ENCODE assay signal across 13 cellular contexts in the genomic region with DNA sequence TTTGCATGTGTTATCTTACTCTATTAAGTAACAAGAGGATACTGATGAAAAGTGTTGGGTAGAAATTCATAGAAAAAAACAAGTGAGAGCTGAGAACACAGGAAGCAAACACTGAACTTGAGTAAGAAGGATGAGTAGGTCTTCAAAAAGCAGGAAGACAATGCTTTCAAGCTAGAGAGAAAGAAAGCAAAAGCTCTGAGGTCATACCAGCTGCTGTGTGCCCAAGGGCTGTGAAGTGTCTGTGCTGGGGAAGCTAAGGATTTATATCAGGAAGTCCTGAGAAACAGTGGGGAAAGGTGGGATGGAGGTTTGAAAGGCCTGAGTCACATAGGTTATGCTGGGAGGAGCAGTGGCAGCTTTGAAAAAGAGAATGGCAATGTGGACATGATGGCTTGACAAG.
DNase-seq lines count a peak whose midpoint lies in the region; TF ChIP-seq lines count a peak whose summit lies in the region.
"Had no signal": no experiment of that assay in that cellular context is flagged by ENCODE, and none has a peak within 500 bp of the region (broad histone marks: within the 10 kb centered on the region; RNA-seq: fewer than 3 reads in every experiment).

No MANE protein-coding gene starts in this region.

- H4K5ac ChIP-seq in mesendoderm (ENCODE audit: low read length), result no peak overlapping the region

- H4K8ac ChIP-seq in mesendoderm (ENCODE audit: low read depth, low read length), result no peak overlapping the region

- no peak overlapping the region for H3K4me2 ChIP-seq in mammary epithelial cell (ENCODE audit: insufficient read depth, low read depth, low read length)
- no peak overlapping the region for H3K4me2 ChIP-seq in mesendoderm (ENCODE audit: low read length)
- H3K4me2 ChIP-seq in MM.1S (ENCODE audit: low read depth, low read length), result no peak overlapping the region

- TF ChIP-seq POLR2A in spleen (IDR thresholded peaks at IDR 0.05), result no peak

- DNase-seq in NCI-H748 (lab: John Stamatoyannopoulos, UW; ENCODE audit: unreplicated experiment) (peak; percentile 31), NCI-H748 treated with DMSO at 0.1 percent for 48 hours (lab: John Stamatoyannopoulos, UW) (no peak), HFFc6 (peak; percentile 28), mammary epithelial cell (peak; percentile 12), mesendoderm (peak; percentile 83), DMS114 treated with DMSO at 0.1 percent for 48 hours (lab: John Stamatoyannopoulos, UW; ENCODE audit: unreplicated experiment) (no peak), spleen (no peak), MM.1S (no peak)
- DNase-seq: DMS79; NCI-H1048; NCI-H524; stimulated activated CD4-positive, alpha-beta T cell treated with anti-CD3 and anti-CD28 coated beads, Interleukin-2, amount 100 ng/mL, for 48 hours had no signal

- peak overlapping the region; percentile 75 for H3K27ac Mint-ChIP-seq in HFFc6

- H3K36me3 ChIP-seq in mammary epithelial cell (ENCODE audit: insufficient read depth, low read length) (no peaks in the 10 kb centered on the region), mesendoderm (ENCODE audit: control insufficient read depth, insufficient read depth, low read length) (no peaks in the 10 kb centered on the region), spleen (no peaks in the 10 kb centered on the region), MM.1S (replicated peaks; ENCODE audit: insufficient read depth, low read length) (no peaks in the 10 kb centered on the region)

- no peaks in the 10 kb centered on the region for H3K9me3 Mint-ChIP-seq in HFFc6

- H3K4me1 Mint-ChIP-seq in HFFc6 (ENCODE audit: low read depth), result peaks cover 32% of the 10 kb centered on the region

- intact Hi-C loops in mammary epithelial cell (cut with micrococcal nuclease) (no loop called here), spleen (cut with DNase I; ENCODE audit: low total_unique reads) (no loop called here)

- CTCF ChIA-PET in mammary epithelial cell (lab: Charles Lee; ENCODE audit: low non-redundant PET), result no interaction called here

- H3K27me3 ChIP-seq in mammary epithelial cell (ENCODE audit: insufficient read depth, low read length) (no peaks in the 10 kb centered on the region), mesendoderm (ENCODE audit: insufficient read depth, low read length, poor library complexity) (no peaks in the 10 kb centered on the region), spleen (replicated peaks in 1 of 7) (no peaks in the 10 kb centered on the region), MM.1S (replicated peaks; ENCODE audit: insufficient read depth, low read length) (no peaks in the 10 kb centered on the region)

- H3K79me2 ChIP-seq in mammary epithelial cell (ENCODE audit: insufficient read depth, low read length) (no peaks in the 10 kb centered on the region), mesendoderm (ENCODE audit: control insufficient read depth, insufficient read depth, low read length) (no peaks in the 10 kb centered on the region), MM.1S (ENCODE audit: low read length) (no peaks in the 10 kb centered on the region)

- H4K20me1 ChIP-seq in mammary epithelial cell (ENCODE audit: insufficient read depth, low read length) (no peaks in the 10 kb centered on the region), MM.1S (ENCODE audit: insufficient read depth, low read length) (no peaks in the 10 kb centered on the region)

- H3K36me3 Mint-ChIP-seq in HFFc6 (ENCODE audit: low read depth), result no peaks in the 10 kb centered on the region

- H3K56ac ChIP-seq in mesendoderm (ENCODE audit: low read length), result peak overlapping the region; percentile 3

- no peaks in the 10 kb centered on the region for H3K9me2 ChIP-seq in MM.1S (replicated peaks; ENCODE audit: insufficient read depth, low read length)

- H3K9me3 ChIP-seq in mammary epithelial cell (replicated peaks; ENCODE audit: insufficient read depth, low read length) (no peaks in the 10 kb centered on the region), spleen (no peaks in the 10 kb centered on the region), MM.1S (replicated peaks; ENCODE audit: insufficient read depth, low read length) (no peaks in the 10 kb centered on the region)

- no peaks in the 10 kb centered on the region for H3K4me1 ChIP-seq in mammary epithelial cell (ENCODE audit: insufficient read depth, low read length)
- no peaks in the 10 kb centered on the region for H3K4me1 ChIP-seq in mesendoderm (ENCODE audit: control insufficient read depth, low read depth, low read length)
- no peaks in the 10 kb centered on the region for H3K4me1 ChIP-seq in spleen
- H3K4me1 ChIP-seq in MM.1S (ENCODE audit: low read length), result no peaks in the 10 kb centered on the region

- no TSS peak for BruUV-seq in mammary epithelial cell (replicated peaks; lab: Mats Ljungman, UMichigan)

- H2AFZ ChIP-seq in mammary epithelial cell (ENCODE audit: low read depth, low read length) (peak overlapping the region; percentile 26), MM.1S (ENCODE audit: low read length) (no peak overlapping the region)

- no peak overlapping the region for H3K4me3 Mint-ChIP-seq in HFFc6

- H3K4ac ChIP-seq in mesendoderm (ENCODE audit: low read depth, low read length), result no peak overlapping the region

- no peaks in the 10 kb centered on the region for H3F3A ChIP-seq in MM.1S (ENCODE audit: insufficient read depth, low read length)

- no peak overlapping the region for H2BK15ac ChIP-seq in mesendoderm (replicated peaks; ENCODE audit: low read depth)

- H2AK5ac ChIP-seq in mesendoderm (ENCODE audit: low read length), result no peak overlapping the region

- in situ Hi-C loops in mammary epithelial cell (cut with MboI; ENCODE audit: low sequenced_read_pairs in 2 of 2), result no loop called here

- H3K9ac ChIP-seq in mammary epithelial cell (ENCODE audit: insufficient read depth, low read length) (no peak overlapping the region), mesendoderm (ENCODE audit: low read length) (no peak overlapping the region), MM.1S (ENCODE audit: low read length) (no peak overlapping the region)

- no peak overlapping the region for H3K27ac ChIP-seq in mammary epithelial cell (ENCODE audit: insufficient read depth, low read depth, low read length)
- H3K27ac ChIP-seq in mesendoderm (ENCODE audit: low read depth, low read length), result peak overlapping the region; percentile 62
- no peak overlapping the region for H3K27ac ChIP-seq in spleen
- no peak overlapping the region for H3K27ac ChIP-seq in MM.1S (ENCODE audit: low read length)
- H3K27ac ChIP-seq: coronary artery had no signal

- H3K27me3 Mint-ChIP-seq in HFFc6 (ENCODE audit: insufficient read depth), result peaks cover 2% of the 10 kb centered on the region; the same call in 1 of the 2 replicates

- no peaks in the 10 kb centered on the region for H3K79me1 ChIP-seq in mesendoderm (ENCODE audit: low read length)

- peak overlapping the region; percentile 56 for H3K18ac ChIP-seq in mesendoderm (ENCODE audit: low read length)

- H2BK5ac ChIP-seq in mesendoderm (ENCODE audit: low read length), result no peak overlapping the region

- H2BK120ac ChIP-seq in mesendoderm (ENCODE audit: low read depth, low read length), result no peak overlapping the region

- dilution Hi-C loops in mammary epithelial cell (cut with HindIII; ENCODE audit: low sequenced_read_pairs), result no loop called here

- H3K4me3 ChIP-seq in mammary epithelial cell (replicated peaks in 1 of 3; ENCODE audit: insufficient read depth in 1 of 3, low read depth in 2 of 3, low read length in 3 of 3), result no peak overlapping the region
- H3K4me3 ChIP-seq in mesendoderm (ENCODE audit: low read length), result no peak overlapping the region
- H3K4me3 ChIP-seq in spleen, result no peak overlapping the region
- H3K4me3 ChIP-seq in MM.1S (ENCODE audit: low read length), result no peak overlapping the region
- H3K4me3 ChIP-seq: coronary artery had no signal

- H3K23ac ChIP-seq in mesendoderm (ENCODE audit: low read length), result no peak overlapping the region

- TF ChIP-seq CTCF in HFFc6 (IDR thresholded peaks at IDR 0.05), result no peak
- TF ChIP-seq CTCF in mammary epithelial cell (conservative IDR thresholded peaks at IDR 0.05 in 1 of 2, IDR thresholded peaks at IDR 0.05 in 1 of 2; ENCODE audit: extremely low read depth in 1 of 2, insufficient read depth in 1 of 2, low read depth in 1 of 2, low read length in 2 of 2), result no peak
- no peak for TF ChIP-seq CTCF in spleen (IDR thresholded peaks at IDR 0.05 in 8 of 11, conservative IDR thresholded peaks at IDR 0.05 in 3 of 11)
- TF ChIP-seq CTCF in MM.1S (IDR thresholded peaks at IDR 0.05; ENCODE audit: low read length), result no peak

Comparison
In these comparisons a context has a peak if more than half of its experiments do, and no peak if none do; other contexts are left out.
1. DNase-seq: peak in NCI-H748 (single experiment), HFFc6 (single experiment), mammary epithelial cell (single experiment) and mesendoderm (single experiment); none in NCI-H748 treated with DMSO at 0.1 percent for 48 hours (single experiment), DMS114 treated with DMSO at 0.1 percent for 48 hours (single experiment), spleen (single experiment) and MM.1S (single experiment).